8 cellular contexts compared by ENCODE assay signal in the genomic region with DNA sequence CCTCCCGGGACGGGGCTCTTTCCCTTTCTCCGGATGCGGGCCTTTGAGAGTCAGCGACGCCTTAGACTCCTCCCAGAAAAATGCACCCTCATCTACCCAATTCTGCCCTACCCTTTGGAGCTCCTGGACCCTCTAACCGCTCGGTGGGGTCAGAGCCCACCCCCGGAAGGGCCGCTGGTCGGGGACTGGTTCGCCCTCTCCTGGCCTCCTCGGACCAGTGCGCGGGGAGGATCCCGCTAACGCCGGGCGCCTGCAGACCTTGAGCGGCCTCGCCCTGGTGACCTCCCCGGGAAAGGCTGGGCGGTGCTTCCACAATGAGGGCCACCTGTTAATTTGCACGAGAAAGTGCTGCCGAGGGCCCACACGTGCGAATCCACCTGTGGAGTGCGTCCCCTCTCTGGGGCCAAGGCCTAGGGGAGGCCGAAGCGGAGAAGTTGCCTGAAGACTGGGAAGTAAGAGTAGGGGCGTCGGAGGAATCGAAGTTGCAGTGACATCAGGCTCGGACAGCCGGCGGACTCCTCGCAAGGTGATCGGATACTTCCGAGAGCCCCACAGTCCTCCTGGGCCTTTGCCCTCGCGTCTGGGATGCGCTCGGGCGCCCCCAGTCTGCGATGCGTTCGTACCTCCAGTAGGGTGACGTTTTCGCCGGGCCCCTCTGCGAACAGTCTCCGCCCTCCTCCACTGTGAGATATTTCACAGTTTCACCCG.
DNase-seq lines count a peak whose midpoint lies in the region; ATAC-seq, FAIRE-seq and TF ChIP-seq lines count a peak whose summit lies in the region.

No MANE protein-coding gene starts in this region.

- peak; percentile 20 to 86 for TF ChIP-seq RAD21 in H1 (IDR thresholded peaks at IDR 0.05 in 1 of 2, conservative IDR thresholded peaks at IDR 0.05 in 1 of 2; ENCODE audit: low read depth in 2 of 2, low read length in 2 of 2)

- TF ChIP-seq EP300 in H1 (IDR thresholded peaks at IDR 0.05; ENCODE audit: borderline replicate concordance in 1 of 2, low read depth in 2 of 2, low read length in 2 of 2) = no peak

- TF ChIP-seq POLR2A in GM19099 (IDR thresholded peaks at IDR 0.05; ENCODE audit: extremely low read depth, insufficient read length, low read depth) = peak; percentile 79
- no peak; a peak in 1 of 3 replicates for TF ChIP-seq POLR2A in H1 (IDR thresholded peaks at IDR 0.05; ENCODE audit: control extremely low read depth in 1 of 2, low read depth in 2 of 2, low read length in 2 of 2)

- H3K4me3 ChIP-seq in BJ (ENCODE audit: low read depth, low read length) = peak overlapping the region; percentile 48
- peak overlapping the region; percentile 38 to 73 (median 60) for H3K4me3 ChIP-seq in H1 (ENCODE audit: extremely low read depth in 1 of 4, insufficient read depth in 2 of 4, low read depth in 3 of 4, low read length in 4 of 4)
- peak overlapping the region; percentile 56 to 86 for H3K4me3 ChIP-seq in mesenchymal stem cell (ENCODE audit: insufficient read depth in 1 of 2, low read depth in 1 of 2, low read length in 2 of 2)

- no peak overlapping the region for H2BK120ac ChIP-seq in H1 (replicated peaks; ENCODE audit: low read depth, low read length)
- peak overlapping the region; percentile 75 for H2BK120ac ChIP-seq in mesenchymal stem cell (ENCODE audit: low read depth, low read length)

- no peaks in the 10 kb centered on the region for H3K9me3 ChIP-seq in H1 (ENCODE audit: insufficient read depth in 2 of 2, low read depth in 1 of 2, low read length in 1 of 2)
- no peaks in the 10 kb centered on the region for H3K9me3 ChIP-seq in mesenchymal stem cell (ENCODE audit: control insufficient read depth, low read length)

- no peaks in the 10 kb centered on the region for H3K36me3 ChIP-seq in BJ (ENCODE audit: control insufficient read depth, insufficient read depth, low read length)
- no peaks in the 10 kb centered on the region for H3K36me3 ChIP-seq in H1 (ENCODE audit: control insufficient read depth in 2 of 4, insufficient read depth in 4 of 4, low read length in 3 of 4)
- H3K36me3 ChIP-seq in mesenchymal stem cell (ENCODE audit: control insufficient read depth in 1 of 2, insufficient read depth in 2 of 2, low read depth in 1 of 2, low read length in 2 of 2) = no peaks in the 10 kb centered on the region

- peak overlapping the region in 3 of 4 experiments; percentile 5 to 40 (median 35); a peak in 5 of 7 replicates for H3K9ac ChIP-seq in H1 (replicated peaks in 1 of 4; ENCODE audit: extremely low read depth in 1 of 4, low read depth in 3 of 4, low read length in 3 of 4)
- peak overlapping the region; percentile 91 for H3K9ac ChIP-seq in mesenchymal stem cell (ENCODE audit: low read length)

- H3K4me2 ChIP-seq in H1 (ENCODE audit: insufficient read depth in 1 of 2, low read depth in 2 of 2, low read length in 2 of 2) (peak overlapping the region; percentile 95 to 98), mesenchymal stem cell (ENCODE audit: low read length, poor library complexity, severe bottlenecking) (peak overlapping the region; percentile 91)

- H3K27me3 ChIP-seq in BJ (ENCODE audit: control insufficient read depth, insufficient read depth, low read length) (no peaks in the 10 kb centered on the region; the same call in 1 of the 2 replicates), H1 (replicated peaks in 1 of 4; ENCODE audit: control insufficient read depth in 3 of 4, extremely low read depth in 1 of 4, insufficient read depth in 3 of 4, low read length in 3 of 4) (peaks cover 15 to 45% (median 36%) of the 10 kb centered on the region in 4 experiments), mesenchymal stem cell (ENCODE audit: control insufficient read depth in 1 of 2, insufficient read depth in 1 of 2, low read length in 2 of 2) (no peaks in the 10 kb centered on the region)

- 2% methylated on average over 52 of the region's 53 CpGs; no CpG with 5 or more reads in 1 of the 2 experiments for WGBS in H1 (ENCODE audit: extremely low coverage in 1 of 2, insufficient coverage in 1 of 2, insufficient read length in 1 of 2, insufficient replicate concordance in 2 of 2, low coverage in 1 of 2, low lambda C conversion rate in 2 of 2, missing lambda C conversion rate in 1 of 2), 2 experiments
- WGBS in mesenchymal stem cell = 2% methylated on average over 53 of the region's 53 CpGs

- H4K8ac ChIP-seq in H1 (ENCODE audit: extremely low read depth, insufficient read depth, low read length) = peak overlapping the region; percentile 60; the same call in 1 of the 2 replicates
- peak overlapping the region; percentile 95 for H4K8ac ChIP-seq in mesenchymal stem cell (ENCODE audit: low read length)

- DNase-seq in BJ (ENCODE audit: low read depth) (no peak), NCI-H526 (lab: John Stamatoyannopoulos, UW) (peak; percentile 82 to 96), H1 (ENCODE audit: low read depth in 1 of 2, low spot score in 2 of 2) (peak; percentile 91 to 93), mesenchymal stem cell (peak; percentile 92)
- DNase-seq in activated CD8-positive, alpha-beta memory T cell treated with anti-CD3 and anti-CD28 coated beads for 4 hours (ENCODE audit: low read depth in 2 of 2) = peak; percentile 78 to 87
- peak; percentile 77 for DNase-seq in stimulated activated CD8-positive, alpha-beta memory T cell treated with anti-CD3 and anti-CD28 coated beads, Interleukin-12 subunit alpha, Interleukin-12 subunit beta, amount 100 ng/mL, for 24 hours (ENCODE audit: extremely low read depth)

- H3K79me2 ChIP-seq in H1 (ENCODE audit: control insufficient read depth in 1 of 2, insufficient read depth in 2 of 2, low read length in 2 of 2) = no peaks in the 10 kb centered on the region

- peak overlapping the region; percentile 95 for H2AFZ ChIP-seq in H1 (ENCODE audit: low read length)
- peak overlapping the region; percentile 33 for H2AFZ ChIP-seq in mesenchymal stem cell (ENCODE audit: low read depth, low read length)

- H4K20me1 ChIP-seq in H1 (replicated peaks in 1 of 2; ENCODE audit: control insufficient read depth in 1 of 2, insufficient read depth in 2 of 2, low read length in 2 of 2) = no peaks in the 10 kb centered on the region

- no peak overlapping the region for H2AK5ac ChIP-seq in H1 (ENCODE audit: low read depth, low read length)
- no peak overlapping the region for H2AK5ac ChIP-seq in mesenchymal stem cell (ENCODE audit: low read length, severe bottlenecking)

- H3K14ac ChIP-seq in H1 (ENCODE audit: insufficient read length) = no peak overlapping the region
- H3K14ac ChIP-seq in mesenchymal stem cell (ENCODE audit: low read length in 2 of 2) = peak overlapping the region in 1 of 2 experiments; percentile 77

- CTCF ChIA-PET in BJ (lab: Yijun Ruan, JAX) = interaction anchor here (0.7 to 13.8 kb wide), 8 partner anchors 9 to 613 kb away, joined by 3 to 187 read pairs (median 4); partner anchors contain the start of gene SRSF8
- CTCF ChIA-PET in H1 (lab: Charles Lee; ENCODE audit: partially characterized antibody) = interaction anchor here (0.6 to 17.5 kb wide), 85 partner anchors 9 to 1274 kb away, joined by 3 to 407 read pairs (median 4); partner anchors contain the start of genes CEP57, ENDOD1, FAM76B and SESN3

- peak; percentile 81 for TF ChIP-seq CTCF in BJ (IDR thresholded peaks at IDR 0.05; ENCODE audit: insufficient read depth, low read depth, low read length)
- TF ChIP-seq CTCF in H1 (IDR thresholded peaks at IDR 0.05; ENCODE audit: control extremely low read depth in 1 of 3, insufficient read depth in 1 of 3, low read depth in 1 of 3, low read length in 3 of 3) = peak; percentile 71 to 96 (median 91)

- FAIRE-seq in H1 (lab: Jason Lieb, UNC) = peak; percentile 55

- H2BK12ac ChIP-seq in H1 (ENCODE audit: low read depth, low read length) = peak overlapping the region; percentile 40; the same call in 1 of the 2 replicates
- H2BK12ac ChIP-seq in mesenchymal stem cell (ENCODE audit: low read length in 2 of 2) = peak overlapping the region in 1 of 2 experiments; percentile 70

- H3K4ac ChIP-seq in H1 (replicated peaks; ENCODE audit: insufficient read length, low read depth, low read length) = no peak overlapping the region
- peak overlapping the region; percentile 42 to 76 for H3K4ac ChIP-seq in mesenchymal stem cell (ENCODE audit: low read depth in 1 of 2, low read length in 2 of 2)

- peak; percentile 79 for ATAC-seq in HG03378 (IDR thresholded peaks at IDR 0.05; ENCODE audit: unreplicated experiment)

- H4K5ac ChIP-seq in H1 (ENCODE audit: insufficient read length, low read depth, low read length) = peak overlapping the region; percentile 49

- H3K18ac ChIP-seq in H1 (ENCODE audit: extremely low read depth, low read length) (peak overlapping the region; percentile 60; the same call in 1 of the 2 replicates), mesenchymal stem cell (ENCODE audit: low read depth in 1 of 2, low read length in 2 of 2) (peak overlapping the region; percentile 78 to 85)

- peaks cover 15% of the 10 kb centered on the region; the same call in 1 of the 2 replicates for H3K23me2 ChIP-seq in H1 (ENCODE audit: low read depth, low read length)

- POLR2A ChIA-PET in BJ (lab: Charles Lee) = no interaction called here
- POLR2A ChIA-PET in H1 (lab: Charles Lee; ENCODE audit: partially characterized antibody) = interaction anchor here (0.5 to 3.7 kb wide), 4 partner anchors 70 to 639 kb away, joined by 3 to 35 read pairs (median 4); partner anchors contain the start of genes CEP57, FAM76B and SRSF8

- no peak overlapping the region for H3K23ac ChIP-seq in H1 (ENCODE audit: insufficient read length)
- H3K23ac ChIP-seq in mesenchymal stem cell (ENCODE audit: low read length in 2 of 2) = no peak overlapping the region

- H2BK15ac ChIP-seq in H1 (ENCODE audit: low read length) (no peak overlapping the region), mesenchymal stem cell (ENCODE audit: low read depth, poor library complexity, severe bottlenecking) (peak overlapping the region; percentile 36)

- no peak overlapping the region for H2BK20ac ChIP-seq in H1 (ENCODE audit: low read length)

- H3K27ac ChIP-seq in H1 (ENCODE audit: low read depth, low read length) = no peak overlapping the region
- H3K27ac ChIP-seq in mesenchymal stem cell (ENCODE audit: low read length, poor library complexity, severe bottlenecking) = peak overlapping the region; percentile 65

- peaks cover 3 to 5% (median 4%) of the 10 kb centered on the region in 4 experiments; a peak in 6 of 7 replicates for H3K4me1 ChIP-seq in H1 (replicated peaks in 1 of 4; ENCODE audit: control insufficient read depth in 3 of 4, insufficient read depth in 4 of 4, low read length in 3 of 4)
- peaks cover 20% of the 10 kb centered on the region for H3K4me1 ChIP-seq in mesenchymal stem cell (ENCODE audit: control insufficient read depth, insufficient read depth, low read depth, low read length)

- H2BK5ac ChIP-seq in H1 (ENCODE audit: low read depth, low read length) (no peak overlapping the region), mesenchymal stem cell (ENCODE audit: low read depth, low read length, poor library complexity, severe bottlenecking) (no peak overlapping the region)

- H3K56ac ChIP-seq in H1 (replicated peaks; ENCODE audit: insufficient read length, low read depth, low read length) = no peak overlapping the region

- H3K79me1 ChIP-seq in H1 (ENCODE audit: low read depth, low read length) = no peaks in the 10 kb centered on the region
- H3K79me1 ChIP-seq in mesenchymal stem cell (replicated peaks; ENCODE audit: low read length, poor library complexity, severe bottlenecking) = no peaks in the 10 kb centered on the region

- peak overlapping the region; percentile 85 for H4K91ac ChIP-seq in H1 (replicated peaks; ENCODE audit: insufficient read length, low read length)
- peak overlapping the region; percentile 85 for H4K91ac ChIP-seq in mesenchymal stem cell (ENCODE audit: low read length)
